1 cellular context compared by ENCODE assay signal in the genomic region with DNA sequence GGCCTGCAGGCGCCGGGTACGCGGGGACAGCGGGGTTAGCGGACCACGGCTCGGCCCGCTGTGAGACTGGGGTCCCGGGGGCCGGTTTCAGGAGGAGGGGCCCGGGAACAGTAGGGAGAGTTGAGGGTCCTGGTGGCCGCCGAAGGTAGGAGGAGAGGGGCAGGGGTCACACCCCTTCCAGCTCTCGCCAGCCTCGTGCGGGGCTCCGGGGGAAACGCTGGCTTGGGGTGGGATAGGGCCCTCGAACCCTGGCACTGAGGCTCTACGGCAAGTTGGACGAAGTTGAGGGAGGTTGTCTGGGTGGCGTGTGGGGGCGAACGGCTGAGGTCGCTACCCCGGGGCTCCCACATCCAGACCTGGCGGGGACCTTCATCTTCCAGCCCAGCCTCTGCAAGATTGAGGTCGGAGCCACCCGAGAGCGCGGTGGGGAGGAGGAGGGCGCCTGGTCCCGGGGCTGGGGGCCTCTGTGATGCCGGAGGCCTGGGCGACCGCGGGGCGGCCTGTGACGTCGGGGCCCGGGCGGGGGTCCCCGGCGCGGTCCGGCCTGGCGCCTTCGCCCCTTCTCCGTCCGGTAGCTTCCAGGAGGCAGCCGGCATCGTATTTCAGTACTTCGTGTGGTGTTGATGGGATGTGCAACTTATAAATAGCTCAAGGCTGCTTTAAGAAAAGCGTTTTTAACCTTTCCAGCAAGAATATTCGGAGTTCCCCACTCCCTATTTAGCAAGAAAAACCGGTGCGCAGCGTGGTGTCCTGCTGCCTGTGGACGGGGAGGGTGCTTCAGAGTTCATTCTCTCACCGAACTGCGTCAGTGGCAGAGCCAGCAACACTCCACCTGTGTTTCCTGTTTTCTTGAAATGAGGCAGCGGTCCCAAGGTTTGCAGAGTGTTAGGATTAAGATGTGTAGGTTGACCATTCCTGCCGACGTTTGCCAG.
A peak's percentile ranks its signal among the peaks of the same experiment; 100 is the strongest.
TF ChIP-seq lines count a peak whose summit lies in the region.

No MANE protein-coding gene starts in this region.

TF ChIP-seq in HepG2, 621 proteins besides CTCF, POLR2A, EP300 and RAD21 (continued from another document and continues in another):
- TF ChIP-seq, protein P1, sequence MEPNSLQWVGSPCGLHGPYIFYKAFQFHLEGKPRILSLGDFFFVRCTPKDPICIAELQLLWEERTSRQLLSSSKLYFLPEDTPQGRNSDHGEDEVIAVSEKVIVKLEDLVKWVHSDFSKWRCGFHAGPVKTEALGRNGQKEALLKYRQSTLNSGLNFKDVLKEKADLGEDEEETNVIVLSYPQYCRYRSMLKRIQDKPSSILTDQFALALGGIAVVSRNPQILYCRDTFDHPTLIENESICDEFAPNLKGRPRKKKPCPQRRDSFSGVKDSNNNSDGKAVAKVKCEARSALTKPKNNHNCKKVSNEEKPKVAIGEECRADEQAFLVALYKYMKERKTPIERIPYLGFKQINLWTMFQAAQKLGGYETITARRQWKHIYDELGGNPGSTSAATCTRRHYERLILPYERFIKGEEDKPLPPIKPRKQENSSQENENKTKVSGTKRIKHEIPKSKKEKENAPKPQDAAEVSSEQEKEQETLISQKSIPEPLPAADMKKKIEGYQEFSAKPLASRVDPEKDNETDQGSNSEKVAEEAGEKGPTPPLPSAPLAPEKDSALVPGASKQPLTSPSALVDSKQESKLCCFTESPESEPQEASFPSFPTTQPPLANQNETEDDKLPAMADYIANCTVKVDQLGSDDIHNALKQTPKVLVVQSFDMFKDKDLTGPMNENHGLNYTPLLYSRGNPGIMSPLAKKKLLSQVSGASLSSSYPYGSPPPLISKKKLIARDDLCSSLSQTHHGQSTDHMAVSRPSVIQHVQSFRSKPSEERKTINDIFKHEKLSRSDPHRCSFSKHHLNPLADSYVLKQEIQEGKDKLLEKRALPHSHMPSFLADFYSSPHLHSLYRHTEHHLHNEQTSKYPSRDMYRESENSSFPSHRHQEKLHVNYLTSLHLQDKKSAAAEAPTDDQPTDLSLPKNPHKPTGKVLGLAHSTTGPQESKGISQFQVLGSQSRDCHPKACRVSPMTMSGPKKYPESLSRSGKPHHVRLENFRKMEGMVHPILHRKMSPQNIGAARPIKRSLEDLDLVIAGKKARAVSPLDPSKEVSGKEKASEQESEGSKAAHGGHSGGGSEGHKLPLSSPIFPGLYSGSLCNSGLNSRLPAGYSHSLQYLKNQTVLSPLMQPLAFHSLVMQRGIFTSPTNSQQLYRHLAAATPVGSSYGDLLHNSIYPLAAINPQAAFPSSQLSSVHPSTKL (CRISPR knock-in tag; IDR thresholded peaks at IDR 0.05): peak; percentile 18; the same call in 1 of the 2 replicates
- TF ChIP-seq JUND (CRISPR knock-in tag; IDR thresholded peaks at IDR 0.05): no peak
- TF ChIP-seq, protein P2, sequence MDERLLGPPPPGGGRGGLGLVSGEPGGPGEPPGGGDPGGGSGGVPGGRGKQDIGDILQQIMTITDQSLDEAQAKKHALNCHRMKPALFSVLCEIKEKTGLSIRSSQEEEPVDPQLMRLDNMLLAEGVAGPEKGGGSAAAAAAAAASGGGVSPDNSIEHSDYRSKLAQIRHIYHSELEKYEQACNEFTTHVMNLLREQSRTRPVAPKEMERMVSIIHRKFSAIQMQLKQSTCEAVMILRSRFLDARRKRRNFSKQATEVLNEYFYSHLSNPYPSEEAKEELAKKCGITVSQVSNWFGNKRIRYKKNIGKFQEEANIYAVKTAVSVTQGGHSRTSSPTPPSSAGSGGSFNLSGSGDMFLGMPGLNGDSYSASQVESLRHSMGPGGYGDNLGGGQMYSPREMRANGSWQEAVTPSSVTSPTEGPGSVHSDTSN (CRISPR knock-in tag; IDR thresholded peaks at IDR 0.05): no peak
- no peak for TF ChIP-seq ZSCAN21 (CRISPR knock-in tag; IDR thresholded peaks at IDR 0.05; ENCODE audit: borderline replicate concordance)
- TF ChIP-seq ZNF672 (CRISPR knock-in tag; IDR thresholded peaks at IDR 0.05): no peak
- no peak for TF ChIP-seq SNRNP70 (IDR thresholded peaks at IDR 0.05; ENCODE audit: low read depth, low read length)
- 0 out of 2 replicates have a peak, but pooled peaks have one; percentile 25 for TF ChIP-seq ZNF607 (CRISPR knock-in tag; IDR thresholded peaks at IDR 0.05; ENCODE audit: borderline replicate concordance)
- no peak for TF ChIP-seq ZNF484 (CRISPR knock-in tag; IDR thresholded peaks at IDR 0.05; ENCODE audit: borderline replicate concordance, low read depth)
- TF ChIP-seq, protein P3, sequence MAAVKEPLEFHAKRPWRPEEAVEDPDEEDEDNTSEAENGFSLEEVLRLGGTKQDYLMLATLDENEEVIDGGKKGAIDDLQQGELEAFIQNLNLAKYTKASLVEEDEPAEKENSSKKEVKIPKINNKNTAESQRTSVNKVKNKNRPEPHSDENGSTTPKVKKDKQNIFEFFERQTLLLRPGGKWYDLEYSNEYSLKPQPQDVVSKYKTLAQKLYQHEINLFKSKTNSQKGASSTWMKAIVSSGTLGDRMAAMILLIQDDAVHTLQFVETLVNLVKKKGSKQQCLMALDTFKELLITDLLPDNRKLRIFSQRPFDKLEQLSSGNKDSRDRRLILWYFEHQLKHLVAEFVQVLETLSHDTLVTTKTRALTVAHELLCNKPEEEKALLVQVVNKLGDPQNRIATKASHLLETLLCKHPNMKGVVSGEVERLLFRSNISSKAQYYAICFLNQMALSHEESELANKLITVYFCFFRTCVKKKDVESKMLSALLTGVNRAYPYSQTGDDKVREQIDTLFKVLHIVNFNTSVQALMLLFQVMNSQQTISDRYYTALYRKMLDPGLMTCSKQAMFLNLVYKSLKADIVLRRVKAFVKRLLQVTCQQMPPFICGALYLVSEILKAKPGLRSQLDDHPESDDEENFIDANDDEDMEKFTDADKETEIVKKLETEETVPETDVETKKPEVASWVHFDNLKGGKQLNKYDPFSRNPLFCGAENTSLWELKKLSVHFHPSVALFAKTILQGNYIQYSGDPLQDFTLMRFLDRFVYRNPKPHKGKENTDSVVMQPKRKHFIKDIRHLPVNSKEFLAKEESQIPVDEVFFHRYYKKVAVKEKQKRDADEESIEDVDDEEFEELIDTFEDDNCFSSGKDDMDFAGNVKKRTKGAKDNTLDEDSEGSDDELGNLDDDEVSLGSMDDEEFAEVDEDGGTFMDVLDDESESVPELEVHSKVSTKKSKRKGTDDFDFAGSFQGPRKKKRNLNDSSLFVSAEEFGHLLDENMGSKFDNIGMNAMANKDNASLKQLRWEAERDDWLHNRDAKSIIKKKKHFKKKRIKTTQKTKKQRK (IDR thresholded peaks at IDR 0.05; ENCODE audit: low read length): no peak
- TF ChIP-seq HOXA3 (CRISPR knock-in tag; IDR thresholded peaks at IDR 0.05): 0 out of 2 replicates have a peak, but pooled peaks have one; percentile 0
- no peak for TF ChIP-seq ZNF776 (CRISPR knock-in tag; IDR thresholded peaks at IDR 0.05)
- no peak for TF ChIP-seq NCOA5 (CRISPR knock-in tag; IDR thresholded peaks at IDR 0.05)
- TF ChIP-seq SSRP1 (CRISPR knock-in tag; IDR thresholded peaks at IDR 0.05): 0 out of 2 replicates have a peak, but pooled peaks have one; percentile 45
- TF ChIP-seq SAFB2 (CRISPR knock-in tag; IDR thresholded peaks at IDR 0.05; ENCODE audit: borderline replicate concordance, low read depth): no peak
- TF ChIP-seq HDAC1 (CRISPR knock-in tag; IDR thresholded peaks at IDR 0.05): no peak; the same call in 1 of the 2 replicates
- no peak for TF ChIP-seq ZNF180 (CRISPR knock-in tag; IDR thresholded peaks at IDR 0.05; ENCODE audit: borderline replicate concordance, low read depth)
- TF ChIP-seq CREB1 (IDR thresholded peaks at IDR 0.05): no peak
- no peak for TF ChIP-seq CREB1 (CRISPR knock-in tag; IDR thresholded peaks at IDR 0.05)
- no peak for TF ChIP-seq TP53 (CRISPR knock-in tag; conservative IDR thresholded peaks at IDR 0.05)
- TF ChIP-seq KMT2A (CRISPR knock-in tag; IDR thresholded peaks at IDR 0.05): peak; percentile 58
- peak; percentile 37; the same call in 1 of the 2 replicates for TF ChIP-seq ZFX (CRISPR knock-in tag; IDR thresholded peaks at IDR 0.05; ENCODE audit: low read depth)
- no peak for TF ChIP-seq ONECUT2 (CRISPR knock-in tag; IDR thresholded peaks at IDR 0.05)
- TF ChIP-seq SIN3A (IDR thresholded peaks at IDR 0.05; ENCODE audit: borderline replicate concordance, low read depth, low read length): peak; percentile 47; the same call in 1 of the 2 replicates
- TF ChIP-seq NFRKB (IDR thresholded peaks at IDR 0.05): no peak
- TF ChIP-seq DMAP1 (CRISPR knock-in tag; IDR thresholded peaks at IDR 0.05): peak; percentile 24; the same call in 1 of the 2 replicates
- peak; percentile 63 for TF ChIP-seq ZNF777 (CRISPR knock-in tag; IDR thresholded peaks at IDR 0.05)
- 0 out of 2 replicates have a peak, but pooled peaks have one; percentile 53 for TF ChIP-seq SRY (CRISPR knock-in tag; IDR thresholded peaks at IDR 0.05)
- TF ChIP-seq, protein P4, sequence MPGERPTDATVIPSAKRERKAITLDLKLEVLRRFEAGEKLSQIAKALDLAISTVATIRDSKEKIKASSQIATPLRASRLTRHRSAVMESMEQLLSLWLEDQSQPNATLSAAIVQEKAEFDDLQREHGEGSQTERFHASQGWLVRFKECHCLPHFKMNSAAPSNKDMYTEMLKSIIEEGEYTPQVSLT (CRISPR knock-in tag; IDR thresholded peaks at IDR 0.05; ENCODE audit: borderline replicate concordance, low read depth): no peak
- no peak for TF ChIP-seq ZNF850 (CRISPR knock-in tag; conservative IDR thresholded peaks at IDR 0.05)
- no peak for TF ChIP-seq CBFB (CRISPR knock-in tag; IDR thresholded peaks at IDR 0.05)
- peak; percentile 22; the same call in 1 of the 2 replicates for TF ChIP-seq HDAC2 (CRISPR knock-in tag; IDR thresholded peaks at IDR 0.05)
- TF ChIP-seq, protein P5, sequence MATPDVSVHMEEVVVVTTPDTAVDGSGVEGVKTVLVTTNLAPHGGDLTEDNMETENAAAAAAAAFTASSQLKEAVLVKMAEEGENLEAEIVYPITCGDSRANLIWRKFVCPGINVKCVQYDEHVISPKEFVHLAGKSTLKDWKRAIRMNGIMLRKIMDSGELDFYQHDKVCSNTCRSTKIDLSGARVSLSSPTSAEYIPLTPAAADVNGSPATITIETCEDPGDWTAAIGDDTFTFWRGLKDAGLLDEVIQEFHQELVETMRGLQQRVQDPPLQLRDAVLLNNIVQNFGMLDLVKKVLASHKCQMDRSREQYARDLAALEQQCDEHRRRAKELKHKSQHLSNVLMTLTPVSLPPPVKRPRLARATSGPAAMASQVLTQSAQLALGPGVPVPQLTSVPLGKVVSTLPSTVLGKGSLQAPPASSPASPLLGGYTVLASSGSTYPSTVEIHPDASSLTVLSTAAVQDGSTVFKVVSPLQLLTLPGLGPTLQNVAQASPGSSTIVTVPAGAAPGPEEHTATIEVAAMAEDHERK (CRISPR knock-in tag; IDR thresholded peaks at IDR 0.05; ENCODE audit: low read depth): no peak
- TF ChIP-seq, protein P6, sequence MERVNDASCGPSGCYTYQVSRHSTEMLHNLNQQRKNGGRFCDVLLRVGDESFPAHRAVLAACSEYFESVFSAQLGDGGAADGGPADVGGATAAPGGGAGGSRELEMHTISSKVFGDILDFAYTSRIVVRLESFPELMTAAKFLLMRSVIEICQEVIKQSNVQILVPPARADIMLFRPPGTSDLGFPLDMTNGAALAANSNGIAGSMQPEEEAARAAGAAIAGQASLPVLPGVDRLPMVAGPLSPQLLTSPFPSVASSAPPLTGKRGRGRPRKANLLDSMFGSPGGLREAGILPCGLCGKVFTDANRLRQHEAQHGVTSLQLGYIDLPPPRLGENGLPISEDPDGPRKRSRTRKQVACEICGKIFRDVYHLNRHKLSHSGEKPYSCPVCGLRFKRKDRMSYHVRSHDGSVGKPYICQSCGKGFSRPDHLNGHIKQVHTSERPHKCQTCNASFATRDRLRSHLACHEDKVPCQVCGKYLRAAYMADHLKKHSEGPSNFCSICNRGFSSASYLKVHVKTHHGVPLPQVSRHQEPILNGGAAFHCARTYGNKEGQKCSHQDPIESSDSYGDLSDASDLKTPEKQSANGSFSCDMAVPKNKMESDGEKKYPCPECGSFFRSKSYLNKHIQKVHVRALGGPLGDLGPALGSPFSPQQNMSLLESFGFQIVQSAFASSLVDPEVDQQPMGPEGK (CRISPR knock-in tag; IDR thresholded peaks at IDR 0.05): 0 out of 2 replicates have a peak, but pooled peaks have one; percentile 9
- TF ChIP-seq, protein P7, sequence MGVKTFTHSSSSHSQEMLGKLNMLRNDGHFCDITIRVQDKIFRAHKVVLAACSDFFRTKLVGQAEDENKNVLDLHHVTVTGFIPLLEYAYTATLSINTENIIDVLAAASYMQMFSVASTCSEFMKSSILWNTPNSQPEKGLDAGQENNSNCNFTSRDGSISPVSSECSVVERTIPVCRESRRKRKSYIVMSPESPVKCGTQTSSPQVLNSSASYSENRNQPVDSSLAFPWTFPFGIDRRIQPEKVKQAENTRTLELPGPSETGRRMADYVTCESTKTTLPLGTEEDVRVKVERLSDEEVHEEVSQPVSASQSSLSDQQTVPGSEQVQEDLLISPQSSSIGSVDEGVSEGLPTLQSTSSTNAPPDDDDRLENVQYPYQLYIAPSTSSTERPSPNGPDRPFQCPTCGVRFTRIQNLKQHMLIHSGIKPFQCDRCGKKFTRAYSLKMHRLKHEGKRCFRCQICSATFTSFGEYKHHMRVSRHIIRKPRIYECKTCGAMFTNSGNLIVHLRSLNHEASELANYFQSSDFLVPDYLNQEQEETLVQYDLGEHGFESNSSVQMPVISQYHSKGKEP (CRISPR knock-in tag; IDR thresholded peaks at IDR 0.05): no peak
- TF ChIP-seq SP140L (CRISPR knock-in tag; IDR thresholded peaks at IDR 0.05; ENCODE audit: borderline replicate concordance): no peak
- TF ChIP-seq ZBTB38 (CRISPR knock-in tag; IDR thresholded peaks at IDR 0.05): peak; percentile 20; the same call in 1 of the 2 replicates
- TF ChIP-seq TBX2 (CRISPR knock-in tag; IDR thresholded peaks at IDR 0.05; ENCODE audit: borderline replicate concordance): peak; percentile 52; the same call in 1 of the 2 replicates
- 0 out of 3 replicates have a peak, but pooled peaks have one; percentile 12 for TF ChIP-seq MXI1 (IDR thresholded peaks at IDR 0.05; ENCODE audit: borderline replicate concordance, low read depth, low read length)
- peak; percentile 72 for TF ChIP-seq RBFOX2 (IDR thresholded peaks at IDR 0.05; ENCODE audit: low read depth, low read length)
- peak; percentile 8; the same call in 1 of the 2 replicates for TF ChIP-seq GABPB1 (CRISPR knock-in tag; IDR thresholded peaks at IDR 0.05)
- TF ChIP-seq, protein P8, sequence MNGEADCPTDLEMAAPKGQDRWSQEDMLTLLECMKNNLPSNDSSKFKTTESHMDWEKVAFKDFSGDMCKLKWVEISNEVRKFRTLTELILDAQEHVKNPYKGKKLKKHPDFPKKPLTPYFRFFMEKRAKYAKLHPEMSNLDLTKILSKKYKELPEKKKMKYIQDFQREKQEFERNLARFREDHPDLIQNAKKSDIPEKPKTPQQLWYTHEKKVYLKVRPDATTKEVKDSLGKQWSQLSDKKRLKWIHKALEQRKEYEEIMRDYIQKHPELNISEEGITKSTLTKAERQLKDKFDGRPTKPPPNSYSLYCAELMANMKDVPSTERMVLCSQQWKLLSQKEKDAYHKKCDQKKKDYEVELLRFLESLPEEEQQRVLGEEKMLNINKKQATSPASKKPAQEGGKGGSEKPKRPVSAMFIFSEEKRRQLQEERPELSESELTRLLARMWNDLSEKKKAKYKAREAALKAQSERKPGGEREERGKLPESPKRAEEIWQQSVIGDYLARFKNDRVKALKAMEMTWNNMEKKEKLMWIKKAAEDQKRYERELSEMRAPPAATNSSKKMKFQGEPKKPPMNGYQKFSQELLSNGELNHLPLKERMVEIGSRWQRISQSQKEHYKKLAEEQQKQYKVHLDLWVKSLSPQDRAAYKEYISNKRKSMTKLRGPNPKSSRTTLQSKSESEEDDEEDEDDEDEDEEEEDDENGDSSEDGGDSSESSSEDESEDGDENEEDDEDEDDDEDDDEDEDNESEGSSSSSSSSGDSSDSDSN (CRISPR knock-in tag; IDR thresholded peaks at IDR 0.05): peak; percentile 55; the same call in 1 of the 2 replicates
- peak; percentile 46; the same call in 1 of the 2 replicates for TF ChIP-seq NFKB2 (CRISPR knock-in tag; IDR thresholded peaks at IDR 0.05; ENCODE audit: borderline replicate concordance)
- no peak for TF ChIP-seq ZNF326 (CRISPR knock-in tag; IDR thresholded peaks at IDR 0.05; ENCODE audit: borderline replicate concordance)
- 0 out of 2 replicates have a peak, but pooled peaks have one; percentile 30 for TF ChIP-seq ZSCAN9 (CRISPR knock-in tag; IDR thresholded peaks at IDR 0.05; ENCODE audit: borderline replicate concordance)
